Comparison of ENCODE assay signal across 2 cellular contexts in genomic region chr22:23161574-23161973, GRCh38.
TF ChIP-seq lines count a peak whose summit lies in the region.

No MANE protein-coding gene starts in this region.

TF ChIP-seq in HepG2, 621 proteins besides CTCF, POLR2A, EP300 and RAD21 (continues in another document):
- TF ChIP-seq HNF4A (CRISPR knock-in tag; IDR thresholded peaks at IDR 0.05) (peak; percentile 23; the same call in 1 of the 2 replicates), MTF1 (CRISPR knock-in tag; IDR thresholded peaks at IDR 0.05) (no peak), GATAD2A (CRISPR knock-in tag; IDR thresholded peaks at IDR 0.05) (0 out of 2 replicates have a peak, but pooled peaks have one; percentile 24), PITX1 (CRISPR knock-in tag; IDR thresholded peaks at IDR 0.05) (peak; percentile 18; the same call in 1 of the 2 replicates), ZNF333 (CRISPR knock-in tag; IDR thresholded peaks at IDR 0.05; ENCODE audit: borderline replicate concordance) (no peak), PPARG (CRISPR knock-in tag; conservative IDR thresholded peaks at IDR 0.05) (peak; percentile 55; the same call in 1 of the 2 replicates), ZNF567 (CRISPR knock-in tag; IDR thresholded peaks at IDR 0.05; ENCODE audit: borderline replicate concordance) (no peak), SPEN (CRISPR knock-in tag; IDR thresholded peaks at IDR 0.05; ENCODE audit: low read depth) (peak; percentile 53; the same call in 1 of the 2 replicates), NR2F2 (IDR thresholded peaks at IDR 0.05; ENCODE audit: borderline replicate concordance, low read depth) (0 out of 2 replicates have a peak, but pooled peaks have one; percentile 9), DNMT3B (CRISPR knock-in tag; conservative IDR thresholded peaks at IDR 0.05) (no peak), FOXC1 (CRISPR knock-in tag; IDR thresholded peaks at IDR 0.05; ENCODE audit: borderline replicate concordance) (0 out of 2 replicates have a peak, but pooled peaks have one; percentile 23), ZFX (CRISPR knock-in tag; IDR thresholded peaks at IDR 0.05; ENCODE audit: low read depth) (peak; percentile 51; the same call in 1 of the 2 replicates), MTA1 (CRISPR knock-in tag; IDR thresholded peaks at IDR 0.05; ENCODE audit: borderline replicate concordance) (peak; percentile 59; the same call in 1 of the 2 replicates), ZNF7 (CRISPR knock-in tag; IDR thresholded peaks at IDR 0.05) (no peak), ZFP41 (CRISPR knock-in tag; IDR thresholded peaks at IDR 0.05; ENCODE audit: borderline replicate concordance) (no peak), HNRNPK (IDR thresholded peaks at IDR 0.05; ENCODE audit: low read depth, low read length, poor library complexity, severe bottlenecking) (no peak), ZNF432 (CRISPR knock-in tag; IDR thresholded peaks at IDR 0.05; ENCODE audit: borderline replicate concordance) (no peak), KAT8 (CRISPR knock-in tag; IDR thresholded peaks at IDR 0.05) (no peak), NR2F1 (CRISPR knock-in tag; IDR thresholded peaks at IDR 0.05) (peak; percentile 49 to 51; a peak in 2 of 4 replicates), SRF (IDR thresholded peaks at IDR 0.05; ENCODE audit: low read depth, low read length) (peak; percentile 77; the same call in 1 of the 2 replicates), SALL1 (CRISPR knock-in tag; IDR thresholded peaks at IDR 0.05) (peak; percentile 12; the same call in 1 of the 2 replicates), RXRB (CRISPR knock-in tag; IDR thresholded peaks at IDR 0.05; ENCODE audit: borderline replicate concordance) (peak; percentile 55; the same call in 1 of the 2 replicates), ZNF292 (CRISPR knock-in tag; IDR thresholded peaks at IDR 0.05; ENCODE audit: borderline replicate concordance, low read depth) (0 out of 2 replicates have a peak, but pooled peaks have one; percentile 58), RXRA (CRISPR knock-in tag; IDR thresholded peaks at IDR 0.05) (0 out of 2 replicates have a peak, but pooled peaks have one; percentile 23), ZNF205 (CRISPR knock-in tag; IDR thresholded peaks at IDR 0.05) (0 out of 2 replicates have a peak, but pooled peaks have one; percentile 44), NR2C2 (CRISPR knock-in tag; IDR thresholded peaks at IDR 0.05; ENCODE audit: borderline replicate concordance) (peak; percentile 46; the same call in 1 of the 2 replicates)
- TF ChIP-seq, protein P1, sequence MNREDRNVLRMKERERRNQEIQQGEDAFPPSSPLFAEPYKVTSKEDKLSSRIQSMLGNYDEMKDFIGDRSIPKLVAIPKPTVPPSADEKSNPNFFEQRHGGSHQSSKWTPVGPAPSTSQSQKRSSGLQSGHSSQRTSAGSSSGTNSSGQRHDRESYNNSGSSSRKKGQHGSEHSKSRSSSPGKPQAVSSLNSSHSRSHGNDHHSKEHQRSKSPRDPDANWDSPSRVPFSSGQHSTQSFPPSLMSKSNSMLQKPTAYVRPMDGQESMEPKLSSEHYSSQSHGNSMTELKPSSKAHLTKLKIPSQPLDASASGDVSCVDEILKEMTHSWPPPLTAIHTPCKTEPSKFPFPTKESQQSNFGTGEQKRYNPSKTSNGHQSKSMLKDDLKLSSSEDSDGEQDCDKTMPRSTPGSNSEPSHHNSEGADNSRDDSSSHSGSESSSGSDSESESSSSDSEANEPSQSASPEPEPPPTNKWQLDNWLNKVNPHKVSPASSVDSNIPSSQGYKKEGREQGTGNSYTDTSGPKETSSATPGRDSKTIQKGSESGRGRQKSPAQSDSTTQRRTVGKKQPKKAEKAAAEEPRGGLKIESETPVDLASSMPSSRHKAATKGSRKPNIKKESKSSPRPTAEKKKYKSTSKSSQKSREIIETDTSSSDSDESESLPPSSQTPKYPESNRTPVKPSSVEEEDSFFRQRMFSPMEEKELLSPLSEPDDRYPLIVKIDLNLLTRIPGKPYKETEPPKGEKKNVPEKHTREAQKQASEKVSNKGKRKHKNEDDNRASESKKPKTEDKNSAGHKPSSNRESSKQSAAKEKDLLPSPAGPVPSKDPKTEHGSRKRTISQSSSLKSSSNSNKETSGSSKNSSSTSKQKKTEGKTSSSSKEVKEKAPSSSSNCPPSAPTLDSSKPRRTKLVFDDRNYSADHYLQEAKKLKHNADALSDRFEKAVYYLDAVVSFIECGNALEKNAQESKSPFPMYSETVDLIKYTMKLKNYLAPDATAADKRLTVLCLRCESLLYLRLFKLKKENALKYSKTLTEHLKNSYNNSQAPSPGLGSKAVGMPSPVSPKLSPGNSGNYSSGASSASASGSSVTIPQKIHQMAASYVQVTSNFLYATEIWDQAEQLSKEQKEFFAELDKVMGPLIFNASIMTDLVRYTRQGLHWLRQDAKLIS (CRISPR knock-in tag; IDR thresholded peaks at IDR 0.05) = no peak
- TF ChIP-seq, protein P2, sequence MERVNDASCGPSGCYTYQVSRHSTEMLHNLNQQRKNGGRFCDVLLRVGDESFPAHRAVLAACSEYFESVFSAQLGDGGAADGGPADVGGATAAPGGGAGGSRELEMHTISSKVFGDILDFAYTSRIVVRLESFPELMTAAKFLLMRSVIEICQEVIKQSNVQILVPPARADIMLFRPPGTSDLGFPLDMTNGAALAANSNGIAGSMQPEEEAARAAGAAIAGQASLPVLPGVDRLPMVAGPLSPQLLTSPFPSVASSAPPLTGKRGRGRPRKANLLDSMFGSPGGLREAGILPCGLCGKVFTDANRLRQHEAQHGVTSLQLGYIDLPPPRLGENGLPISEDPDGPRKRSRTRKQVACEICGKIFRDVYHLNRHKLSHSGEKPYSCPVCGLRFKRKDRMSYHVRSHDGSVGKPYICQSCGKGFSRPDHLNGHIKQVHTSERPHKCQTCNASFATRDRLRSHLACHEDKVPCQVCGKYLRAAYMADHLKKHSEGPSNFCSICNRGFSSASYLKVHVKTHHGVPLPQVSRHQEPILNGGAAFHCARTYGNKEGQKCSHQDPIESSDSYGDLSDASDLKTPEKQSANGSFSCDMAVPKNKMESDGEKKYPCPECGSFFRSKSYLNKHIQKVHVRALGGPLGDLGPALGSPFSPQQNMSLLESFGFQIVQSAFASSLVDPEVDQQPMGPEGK (CRISPR knock-in tag; IDR thresholded peaks at IDR 0.05) = peak; percentile 65

TF ChIP-seq in K562, 482 proteins besides CTCF, POLR2A, EP300 and RAD21:
- 0 out of 4 replicates have a peak, but pooled peaks of 1 of the 2 experiments have one; percentile 12 for TF ChIP-seq TBL1XR1 (IDR thresholded peaks at IDR 0.05; ENCODE audit: low read length in 2 of 2)
- peak; percentile 25 for TF ChIP-seq SP2 (IDR thresholded peaks at IDR 0.05; ENCODE audit: extremely low read depth, low read depth, low read length, poor library complexity, severe bottlenecking)
- TF ChIP-seq RCOR1 (IDR thresholded peaks at IDR 0.05; ENCODE audit: borderline replicate concordance in 1 of 2, low read depth in 2 of 2, low read length in 2 of 2) = peak in 1 of 2 experiments; percentile 3; a peak in 1 of 4 replicates
- TF ChIP-seq FUS (optimal IDR thresholded peaks at IDR 0.05; ENCODE audit: low read depth, low read length) = no peak
- TF ChIP-seq ZBTB33 (CRISPR knock-in tag; IDR thresholded peaks at IDR 0.05) = no peak
- TF ChIP-seq RHOXF2B (CRISPR knock-in tag; conservative IDR thresholded peaks at IDR 0.05) = no peak
- TF ChIP-seq RFX5 (IDR thresholded peaks at IDR 0.05; ENCODE audit: low read depth, low read length) = 0 out of 2 replicates have a peak, but pooled peaks have one; percentile 3
- TF ChIP-seq, protein P3, sequence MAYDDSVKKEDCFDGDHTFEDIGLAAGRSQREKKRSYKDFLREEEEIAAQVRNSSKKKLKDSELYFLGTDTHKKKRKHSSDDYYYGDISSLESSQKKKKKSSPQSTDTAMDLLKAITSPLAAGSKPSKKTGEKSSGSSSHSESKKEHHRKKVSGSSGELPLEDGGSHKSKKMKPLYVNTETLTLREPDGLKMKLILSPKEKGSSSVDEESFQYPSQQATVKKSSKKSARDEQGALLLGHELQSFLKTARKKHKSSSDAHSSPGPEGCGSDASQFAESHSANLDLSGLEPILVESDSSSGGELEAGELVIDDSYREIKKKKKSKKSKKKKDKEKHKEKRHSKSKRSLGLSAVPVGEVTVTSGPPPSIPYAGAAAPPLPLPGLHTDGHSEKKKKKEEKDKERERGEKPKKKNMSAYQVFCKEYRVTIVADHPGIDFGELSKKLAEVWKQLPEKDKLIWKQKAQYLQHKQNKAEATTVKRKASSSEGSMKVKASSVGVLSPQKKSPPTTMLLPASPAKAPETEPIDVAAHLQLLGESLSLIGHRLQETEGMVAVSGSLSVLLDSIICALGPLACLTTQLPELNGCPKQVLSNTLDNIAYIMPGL (CRISPR knock-in tag; IDR thresholded peaks at IDR 0.05) = 0 out of 2 replicates have a peak, but pooled peaks have one; percentile 11
- no peak for TF ChIP-seq VEZF1 (CRISPR knock-in tag; IDR thresholded peaks at IDR 0.05)
- 0 out of 2 replicates have a peak, but pooled peaks have one; percentile 5 for TF ChIP-seq TCF7L2 (IDR thresholded peaks at IDR 0.05; ENCODE audit: low read depth, low read length)
